In the genomic region with DNA sequence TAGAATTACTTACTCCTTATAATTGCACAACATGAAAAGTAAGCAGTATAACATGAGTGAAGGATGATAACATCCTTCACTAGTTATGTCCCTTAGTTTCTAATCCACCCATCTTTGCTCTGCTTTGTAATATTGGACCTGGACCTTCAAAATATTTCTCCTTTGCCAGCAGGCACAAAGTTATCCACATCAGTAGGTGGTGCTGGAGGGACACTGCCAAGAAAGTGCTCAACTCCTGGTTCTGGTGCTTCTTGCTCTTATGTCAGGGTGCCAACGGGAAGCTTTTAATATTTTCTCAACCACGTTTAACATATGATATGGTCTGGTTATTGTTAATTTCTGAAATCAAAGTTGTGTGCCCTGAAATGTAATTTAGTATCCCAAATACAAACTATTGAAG, we compare ENCODE assay signal across 8 cellular contexts. TPM values are rescaled to one million over a fixed set of nuclear protein-coding genes. Genes with fewer than 3 reads are reported as not detected.
DNase-seq lines count a peak whose midpoint lies in the region; ATAC-seq, FAIRE-seq and TF ChIP-seq lines count a peak whose summit lies in the region.

No MANE protein-coding gene starts in this region.

- no peak overlapping the region for H3K4me2 ChIP-seq in PC-9

- no peaks in the 10 kb centered on the region for H3K36me3 ChIP-seq in PC-9 (ENCODE audit: low read depth)

- DNase-seq in NCI-H2196 (lab: John Stamatoyannopoulos, UW; ENCODE audit: unreplicated experiment) (peak; percentile 7), NCI-H2196 treated with DMSO at 0.1 percent for 48 hours (lab: John Stamatoyannopoulos, UW; ENCODE audit: unreplicated experiment) (no peak), NCI-H526 (lab: John Stamatoyannopoulos, UW) (peak; percentile 6 to 36), epithelial cell of proximal tubule (ENCODE audit: low read depth) (no peak), renal cortical epithelial cell (ENCODE audit: low read depth) (peak; percentile 30), PC-9 (no peak), frontal cortex (ENCODE audit: low spot score in 2 of 2) (no peak)

- CTCF ChIA-PET in PC-9 (lab: Charles Lee): no interaction called here

- no peaks in the 10 kb centered on the region for H4K20me1 ChIP-seq in PC-9 (ENCODE audit: insufficient read depth)

- no peaks in the 10 kb centered on the region for H3K4me1 ChIP-seq in PC-9 (replicated peaks; ENCODE audit: insufficient read depth)

- H3K79me2 ChIP-seq in PC-9 (ENCODE audit: low read depth): no peaks in the 10 kb centered on the region

- ATAC-seq in GM18861 (IDR thresholded peaks at IDR 0.05; ENCODE audit: unreplicated experiment): no peak

- intact Hi-C loops in PC-9 (cut with micrococcal nuclease; ENCODE audit: unreplicated experiment): loop anchor here (5.0 to 10.0 kb wide), 3 partner anchors 100 to 422 kb away; a partner anchor contains a TSS

- no peak overlapping the region for H3K4me3 ChIP-seq in epithelial cell of proximal tubule (ENCODE audit: low read depth, low read length)
- H3K4me3 ChIP-seq in PC-9: no peak overlapping the region

- H3K27me3 ChIP-seq in PC-9 (ENCODE audit: insufficient read depth, low read depth): no peaks in the 10 kb centered on the region

- no peaks in the 10 kb centered on the region for H3K9me2 ChIP-seq in PC-9 (ENCODE audit: insufficient read depth)

- H3K9me3 ChIP-seq in PC-9 (ENCODE audit: insufficient read depth, low read depth): no peaks in the 10 kb centered on the region

- POLR2A ChIA-PET in PC-9 (lab: Charles Lee; ENCODE audit: unreplicated experiment): interaction anchor here (0.6 kb wide), 1 partner anchor 113 kb away, joined by 10 read pairs; no protein-coding TSS in a partner anchor

- no peak overlapping the region for H3K27ac ChIP-seq in PC-9

- no peaks in the 10 kb centered on the region for H3F3A ChIP-seq in PC-9 (ENCODE audit: insufficient read depth, low read depth)

- no peak overlapping the region for H2AFZ ChIP-seq in PC-9

- no peak for FAIRE-seq in frontal cortex (lab: Jason Lieb, UNC)

- TF ChIP-seq CTCF in epithelial cell of proximal tubule (conservative IDR thresholded peaks at IDR 0.05; ENCODE audit: low read depth, low read length) (peak; percentile 60), PC-9 (conservative IDR thresholded peaks at IDR 0.05) (no peak; the same call in 1 of the 2 replicates)

- no TSS peak for BruUV-seq in PC-9 (replicated peaks; lab: Mats Ljungman, UMichigan)

RNA-seq across cellular contexts. Expression of a gene that starts 49.1 kb away (rescaled TPM):
- total RNA-seq in epithelial cell of proximal tubule (122 and 151 TPM in 2 replicates), renal cortical epithelial cell (188 and 221 TPM in 2 replicates), PC-9 (2021) (61.4 and 61.8 TPM in 2 replicates), frontal cortex (139 TPM)

Comparison
In these comparisons a context has a peak if more than half of its experiments do, and no peak if none do; other contexts are left out.
1. DNase-seq: peak in NCI-H2196 (single experiment), NCI-H526 (2 of 2) and renal cortical epithelial cell (single experiment); none in NCI-H2196 treated with DMSO at 0.1 percent for 48 hours (single experiment), epithelial cell of proximal tubule (single experiment), PC-9 (0 of 2) and frontal cortex (0 of 2).